ENCODE assay signal across 15 cellular contexts in the genomic region with DNA sequence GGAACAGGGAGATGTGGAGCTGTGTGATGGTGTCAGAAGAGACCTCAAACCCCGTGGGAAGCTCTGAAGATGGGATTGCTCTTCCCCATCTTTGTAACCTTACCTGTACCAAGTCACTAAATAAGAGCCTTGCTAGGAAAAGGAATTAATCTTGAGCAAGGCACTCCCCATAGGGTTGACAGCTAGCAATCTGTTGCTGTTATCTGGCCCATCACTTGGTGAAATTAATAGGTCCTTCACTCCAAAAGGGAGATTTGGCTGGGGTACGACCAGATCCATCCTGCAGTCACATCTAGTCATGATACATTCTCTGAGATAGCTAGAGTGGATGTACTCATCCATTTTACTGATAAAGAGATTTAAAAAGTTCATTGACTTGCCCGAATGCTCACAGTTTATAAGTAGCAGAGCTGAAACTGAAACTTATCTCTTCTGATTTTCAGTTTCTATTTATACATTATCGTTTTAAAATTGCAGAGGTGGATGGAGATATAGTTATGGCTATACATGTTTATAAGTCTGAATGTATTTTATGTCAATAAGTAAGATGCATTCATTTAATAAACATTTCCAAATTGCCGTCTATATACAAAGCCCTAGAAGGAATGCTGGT.
DNase-seq lines count a peak whose midpoint lies in the region; ATAC-seq, FAIRE-seq and TF ChIP-seq lines count a peak whose summit lies in the region.
"Had no signal": no experiment of that assay in that cellular context is flagged by ENCODE, and none has a peak within 500 bp of the region (broad histone marks: within the 10 kb centered on the region; RNA-seq: fewer than 3 reads in every experiment).

No MANE protein-coding gene starts in this region.

- peak overlapping the region; percentile 54 for H3K4me3 Mint-ChIP-seq in activated CD8-positive, alpha-beta memory T cell treated with anti-CD3 and anti-CD28 coated beads, Interleukin-2, amount 10 ng/mL, durations not matched to agents 7 days and 5 days
- H3K4me3 Mint-ChIP-seq in naive B cell: peak overlapping the region in 6 of 8 donors; percentile 3 to 54 (median 20)
- H3K4me3 Mint-ChIP-seq in T-helper 2 cell treated with Interferon-gamma antibody and Interleukin-4, amounts not matched to agents 5 μg/mL and 100 μg/mL, for 36 hours: no peak overlapping the region
- H3K4me3 Mint-ChIP-seq: activated T-helper 1 cell treated with anti-CD3 and anti-CD28 coated beads, Interleukin-12 subunit alpha, Interleukin-12 subunit beta, Interleukin-2, Interleukin-4 antibody, amounts not matched to agents 30 ng/mL and 10 ng/mL and 1 ng/mL, durations not matched to agents 14 hours and 24 hours and 36 hours had no signal

- H3K27me3 Mint-ChIP-seq in activated CD8-positive, alpha-beta memory T cell treated with anti-CD3 and anti-CD28 coated beads, Interleukin-2, amount 10 ng/mL, durations not matched to agents 7 days and 5 days: peaks cover 16% of the 10 kb centered on the region
- peaks cover 0 to 5% (median 0%) of the 10 kb centered on the region in 3 donors for H3K27me3 Mint-ChIP-seq in naive B cell
- peaks cover 4% of the 10 kb centered on the region for H3K27me3 Mint-ChIP-seq in T-helper 2 cell treated with Interferon-gamma antibody and Interleukin-4, amounts not matched to agents 5 μg/mL and 100 μg/mL, for 36 hours (ENCODE audit: low read depth)

- CTCF ChIA-PET in activated CD8-positive, alpha-beta memory T cell treated with anti-CD3 and anti-CD28 coated beads, Interleukin-2, amount 10 ng/mL, durations not matched to agents 7 days and 5 days (lab: Charles Lee): interaction anchor here (0.7 to 1.1 kb wide), 2 partner anchors 9 to 845 kb away, joined by 3 read pairs; no protein-coding TSS in a partner anchor

- H3K4me1 Mint-ChIP-seq in activated CD8-positive, alpha-beta memory T cell treated with anti-CD3 and anti-CD28 coated beads, Interleukin-2, amount 10 ng/mL, durations not matched to agents 7 days and 5 days: peaks cover 17% of the 10 kb centered on the region
- H3K4me1 Mint-ChIP-seq in naive B cell: peaks cover 8 to 16% (median 13%) of the 10 kb centered on the region in 3 donors
- peaks cover 5% of the 10 kb centered on the region for H3K4me1 Mint-ChIP-seq in T-helper 2 cell treated with Interferon-gamma antibody and Interleukin-4, amounts not matched to agents 5 μg/mL and 100 μg/mL, for 36 hours (ENCODE audit: low read depth)

- ATAC-seq in activated CD8-positive, alpha-beta memory T cell treated with anti-CD3 and anti-CD28 coated beads, Interleukin-2, amount 10 ng/mL, durations not matched to agents 7 days and 5 days: peak; percentile 45
- ATAC-seq in GM21528 (IDR thresholded peaks at IDR 0.05; ENCODE audit: low FRiP score, unreplicated experiment) (peak; percentile 94), HG03108 (IDR thresholded peaks at IDR 0.05; ENCODE audit: unreplicated experiment) (peak; percentile 60), naive B cell (ENCODE audit: low read depth in 2 of 2) (no peak)
- ATAC-seq: right cardiac atrium had no signal

- H3K36me3 Mint-ChIP-seq in activated CD8-positive, alpha-beta memory T cell treated with anti-CD3 and anti-CD28 coated beads, Interleukin-2, amount 10 ng/mL, durations not matched to agents 7 days and 5 days: peaks cover 6% of the 10 kb centered on the region
- H3K36me3 Mint-ChIP-seq in naive B cell: no peaks in the 10 kb centered on the region
- no peaks in the 10 kb centered on the region for H3K36me3 Mint-ChIP-seq in T-helper 2 cell treated with Interferon-gamma antibody and Interleukin-4, amounts not matched to agents 5 μg/mL and 100 μg/mL, for 36 hours (ENCODE audit: low read depth)

- TF ChIP-seq CTCF in GM20000 (IDR thresholded peaks at IDR 0.05; ENCODE audit: extremely low read depth, missing control alignments): no peak

- no peak for FAIRE-seq in RCC 7860 (lab: Jason Lieb, UNC)

- H3K27ac Mint-ChIP-seq in activated CD8-positive, alpha-beta memory T cell treated with anti-CD3 and anti-CD28 coated beads, Interleukin-2, amount 10 ng/mL, durations not matched to agents 7 days and 5 days: peak overlapping the region; percentile 72
- peak overlapping the region in 3 of 6 donors; percentile 1 to 61 (median 5) for H3K27ac Mint-ChIP-seq in naive B cell
- no peak overlapping the region for H3K27ac Mint-ChIP-seq in T-helper 2 cell treated with Interferon-gamma antibody and Interleukin-4, amounts not matched to agents 5 μg/mL and 100 μg/mL, for 36 hours
- H3K27ac Mint-ChIP-seq: activated T-helper 1 cell treated with anti-CD3 and anti-CD28 coated beads, Interleukin-12 subunit alpha, Interleukin-12 subunit beta, Interleukin-2, Interleukin-4 antibody, amounts not matched to agents 30 ng/mL and 10 ng/mL and 1 ng/mL, durations not matched to agents 14 hours and 24 hours and 36 hours had no signal

- no peak for DNase-seq in activated CD8-positive, alpha-beta memory T cell treated with anti-CD3 and anti-CD28 coated beads, Interleukin-2, amount 10 ng/mL, durations not matched to agents 7 days and 5 days
- DNase-seq in activated CD8-positive, alpha-beta memory T cell treated with anti-CD3 and anti-CD28 coated beads for 24 hours: no peak
- DNase-seq in naive B cell (no peak), GM20000 (ENCODE audit: low spot score) (no peak), RCC 7860 (ENCODE audit: low spot score) (no peak)
- DNase-seq in T-helper 2 cell treated with Interferon-gamma antibody and Interleukin-4, amounts not matched to agents 5 μg/mL and 100 μg/mL, for 36 hours (ENCODE audit: low spot score): no peak
- DNase-seq: MV-4-11, NCI-H446, right cardiac atrium, RPMI8226, substantia nigra, WERI-Rb-1 had no signal

- H3K9me3 Mint-ChIP-seq in activated CD8-positive, alpha-beta memory T cell treated with anti-CD3 and anti-CD28 coated beads, Interleukin-2, amount 10 ng/mL, durations not matched to agents 7 days and 5 days (ENCODE audit: low read depth): no peaks in the 10 kb centered on the region
- H3K9me3 Mint-ChIP-seq in naive B cell: no peaks in the 10 kb centered on the region
- H3K9me3 Mint-ChIP-seq in T-helper 2 cell treated with Interferon-gamma antibody and Interleukin-4, amounts not matched to agents 5 μg/mL and 100 μg/mL, for 36 hours: no peaks in the 10 kb centered on the region
- H3K9me3 Mint-ChIP-seq: activated T-helper 1 cell treated with anti-CD3 and anti-CD28 coated beads, Interleukin-12 subunit alpha, Interleukin-12 subunit beta, Interleukin-2, Interleukin-4 antibody, amounts not matched to agents 30 ng/mL and 10 ng/mL and 1 ng/mL, durations not matched to agents 14 hours and 24 hours and 36 hours had no signal

Comparison
In these comparisons a context has a peak if more than half of its experiments do, and no peak if none do; other contexts are left out.
1. ATAC-seq: peak in activated CD8-positive, alpha-beta memory T cell treated with anti-CD3 and anti-CD28 coated beads, Interleukin-2, amount 10 ng/mL, durations not matched to agents 7 days and 5 days (single experiment), GM21528 (single experiment) and HG03108 (single experiment); none in naive B cell (0 of 2).